Comparison of ENCODE assay signal across 19 cellular contexts in the genomic region with DNA sequence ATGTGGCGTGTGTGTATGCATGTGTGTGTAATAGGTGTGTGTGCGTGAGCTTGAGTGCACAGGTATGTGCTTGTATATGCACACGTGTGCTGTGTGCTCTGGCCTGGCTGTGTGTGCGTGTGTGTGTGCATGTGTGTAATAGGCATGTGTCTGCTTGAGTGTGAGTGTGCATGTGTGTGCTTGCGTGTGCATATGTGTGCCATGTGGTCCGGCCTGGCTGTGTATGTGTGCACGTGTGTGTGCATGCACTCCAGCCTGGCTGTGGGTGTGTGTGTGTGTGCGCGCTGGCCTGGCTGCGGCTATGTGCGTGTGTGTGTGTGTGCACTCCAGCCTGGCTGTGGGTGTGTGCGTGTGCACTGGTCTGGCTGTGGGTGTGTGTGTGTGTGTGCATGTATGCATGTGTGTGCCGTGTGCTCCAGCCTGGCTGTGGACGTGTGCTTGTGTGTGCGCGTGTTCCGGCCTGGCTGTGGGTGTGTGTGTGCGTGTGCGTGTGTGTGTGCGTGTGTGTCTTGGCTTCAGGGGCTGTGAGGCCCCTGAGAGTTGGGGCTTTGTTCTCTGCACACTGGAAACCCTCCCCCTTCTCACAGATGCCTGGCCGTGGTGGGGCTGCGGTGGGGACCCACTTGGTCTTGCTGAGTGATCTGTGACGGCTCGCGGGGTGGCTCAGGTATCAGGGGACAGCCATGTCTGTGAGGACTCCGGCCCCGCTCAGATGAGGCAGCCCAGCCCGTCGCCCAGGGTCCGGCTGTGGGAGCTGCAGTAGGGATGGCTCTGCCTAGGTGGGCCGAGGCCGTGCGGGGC. TPM values are rescaled to one million over a fixed set of nuclear protein-coding genes. Genes with fewer than 3 reads are reported as not detected.
DNase-seq lines count a peak whose midpoint lies in the region; TF ChIP-seq lines count a peak whose summit lies in the region.
"Had no signal": no experiment of that assay in that cellular context is flagged by ENCODE, and none has a peak within 500 bp of the region (broad histone marks: within the 10 kb centered on the region; RNA-seq: fewer than 3 reads in every experiment).

No MANE protein-coding gene starts in this region.

- CTCF ChIA-PET in Calu3 (lab: Charles Lee) = no interaction called here

- TF ChIP-seq CTCF in Calu3 (IDR thresholded peaks at IDR 0.05; ENCODE audit: unreplicated experiment) (no peak), endodermal cell (conservative IDR thresholded peaks at IDR 0.05) (no peak), neural progenitor cell (IDR thresholded peaks at IDR 0.05) (no peak), HFFc6 (IDR thresholded peaks at IDR 0.05) (no peak)

- DNase-seq in Calu3 (no peak), NT2/D1 (ENCODE audit: low read depth, low spot score) (no peak), endodermal cell (no peak), neural progenitor cell (ENCODE audit: low spot score) (no peak), HFFc6 (no peak), epidermal melanocyte (ENCODE audit: insufficient read length, low spot score) (no peak)
- no peak for DNase-seq in stimulated activated CD4-positive, alpha-beta T cell treated with anti-CD3 and anti-CD28 coated beads, Interleukin-2, amount 100 ng/mL, for 48 hours
- DNase-seq: activated CD4-positive, alpha-beta T cell treated with anti-CD3 and anti-CD28 coated beads, Interleukin-2, amount 50 U/mL, for 4 hours; activated naive CD4-positive, alpha-beta T cell treated with anti-CD3 and anti-CD28 coated beads, Interleukin-2, amount 50 U/mL, for 16 hours; activated T-cell treated with anti-CD3 and anti-CD28 coated beads, Interleukin-2, amount 50 U/mL, for 1 hour; cortex of kidney; NCI-H2107; NCI-H524 treated with DMSO at 0.1 percent for 48 hours; SIG-M5; T-cell; thyroid gland had no signal

- no peak overlapping the region for H3K4me3 ChIP-seq in NT2/D1 (ENCODE audit: insufficient read length, low read depth)
- no peak overlapping the region for H3K4me3 ChIP-seq in endodermal cell (ENCODE audit: low read length)
- H3K4me3 ChIP-seq in neural progenitor cell = no peak overlapping the region
- H3K4me3 ChIP-seq: right atrium auricular region, thyroid gland had no signal

- peaks cover 15% of the 10 kb centered on the region; the same call in 1 of the 2 replicates for H3K9me3 ChIP-seq in NT2/D1 (ENCODE audit: insufficient read depth, low read length)
- H3K9me3 ChIP-seq in endodermal cell (ENCODE audit: control insufficient read depth, low read length) = no peaks in the 10 kb centered on the region
- H3K9me3 ChIP-seq in neural progenitor cell (ENCODE audit: low read depth) = no peaks in the 10 kb centered on the region
- H3K9me3 ChIP-seq: right atrium auricular region, thyroid gland had no signal

- H3K9me3 Mint-ChIP-seq in Calu3 (ENCODE audit: low read depth, unreplicated experiment) (no peaks in the 10 kb centered on the region), endodermal cell (peaks cover 8% of the 10 kb centered on the region), neural progenitor cell (peaks cover 4% of the 10 kb centered on the region), HFFc6 (peaks cover 10% of the 10 kb centered on the region; the same call in 1 of the 2 replicates)
- H3K9me3 Mint-ChIP-seq: stimulated activated effector memory CD8-positive, alpha-beta T cell treated with anti-CD3 and anti-CD28 coated beads, Interleukin-12 subunit alpha, Interleukin-12 subunit beta, amount 100 ng/mL, for 72 hours; T-cell had no signal

- H3F3A ChIP-seq in neural progenitor cell (ENCODE audit: low read depth) = peaks cover 40% of the 10 kb centered on the region

- H3K79me2 ChIP-seq in neural progenitor cell (ENCODE audit: low read depth) = peaks cover 57% of the 10 kb centered on the region

- peaks cover 59% of the 10 kb centered on the region for H3K36me3 ChIP-seq in NT2/D1 (ENCODE audit: insufficient read depth, insufficient read length, low read length)
- peaks cover 21% of the 10 kb centered on the region for H3K36me3 ChIP-seq in endodermal cell (ENCODE audit: control insufficient read depth, insufficient read depth, low read length)
- H3K36me3 ChIP-seq in neural progenitor cell = no peaks in the 10 kb centered on the region

- H3K4me2 ChIP-seq in neural progenitor cell = peak overlapping the region; percentile 4

- peaks cover 6% of the 10 kb centered on the region for H3K4me1 Mint-ChIP-seq in Calu3 (ENCODE audit: low read depth, unreplicated experiment)
- H3K4me1 Mint-ChIP-seq in endodermal cell = no peaks in the 10 kb centered on the region
- H3K4me1 Mint-ChIP-seq in neural progenitor cell = peaks cover 29% of the 10 kb centered on the region
- H3K4me1 Mint-ChIP-seq in HFFc6 (ENCODE audit: low read depth) = no peaks in the 10 kb centered on the region

- H2AFZ ChIP-seq in neural progenitor cell (replicated peaks) = no peak overlapping the region

- H3K4me3 Mint-ChIP-seq in Calu3 (ENCODE audit: low read depth, unreplicated experiment) (no peak overlapping the region), endodermal cell (no peak overlapping the region), neural progenitor cell (peak overlapping the region; percentile 12), HFFc6 (no peak overlapping the region)
- H3K4me3 Mint-ChIP-seq: stimulated activated effector memory CD8-positive, alpha-beta T cell treated with anti-CD3 and anti-CD28 coated beads, Interleukin-12 subunit alpha, Interleukin-12 subunit beta, amount 100 ng/mL, for 72 hours had no signal

- H3K27ac ChIP-seq in endodermal cell (ENCODE audit: low read depth, low read length) = peak overlapping the region; percentile 89
- H3K27ac ChIP-seq in neural progenitor cell = peak overlapping the region; percentile 78
- H3K27ac ChIP-seq: epithelial cell of prostate, right atrium auricular region, thyroid gland had no signal

- H3K36me3 Mint-ChIP-seq in Calu3 (ENCODE audit: insufficient read depth, unreplicated experiment) (peaks cover 7% of the 10 kb centered on the region), endodermal cell (ENCODE audit: low read depth) (peaks cover 23% of the 10 kb centered on the region), neural progenitor cell (peaks cover 6% of the 10 kb centered on the region), HFFc6 (ENCODE audit: low read depth) (peaks cover 11% of the 10 kb centered on the region)
- H3K36me3 Mint-ChIP-seq: stimulated activated effector memory CD8-positive, alpha-beta T cell treated with anti-CD3 and anti-CD28 coated beads, Interleukin-12 subunit alpha, Interleukin-12 subunit beta, amount 100 ng/mL, for 72 hours had no signal

- H4K20me1 ChIP-seq in neural progenitor cell (ENCODE audit: low read depth) = peaks cover 49% of the 10 kb centered on the region

- H3K9ac ChIP-seq in NT2/D1 (ENCODE audit: insufficient read length, low read depth) (peak overlapping the region; percentile 57), endodermal cell (ENCODE audit: extremely low read depth, low read length, poor library complexity, severe bottlenecking) (no peak overlapping the region), neural progenitor cell (no peak overlapping the region)

- intact Hi-C loops in Calu3 (cut with micrococcal nuclease; ENCODE audit: unreplicated experiment) = no loop called here

- 92% methylated on average over 15 to 31 of the region's 33 CpGs for WGBS in endodermal cell (ENCODE audit: insufficient coverage in 1 of 2, insufficient read length in 1 of 2), 2 experiments

- H3K4me1 ChIP-seq in NT2/D1 (ENCODE audit: insufficient read depth, insufficient read length) (peaks cover 26% of the 10 kb centered on the region), endodermal cell (ENCODE audit: control insufficient read depth, insufficient read depth, low read length) (no peaks in the 10 kb centered on the region), neural progenitor cell (peaks cover 9% of the 10 kb centered on the region)

- H3K27me3 ChIP-seq in NT2/D1 (ENCODE audit: insufficient read depth, insufficient read length) (no peaks in the 10 kb centered on the region), endodermal cell (ENCODE audit: control insufficient read depth, insufficient read depth, low read length, poor library complexity, severe bottlenecking) (no peaks in the 10 kb centered on the region), neural progenitor cell (no peaks in the 10 kb centered on the region)
- H3K27me3 ChIP-seq: right atrium auricular region, thyroid gland had no signal

- no peaks in the 10 kb centered on the region for H3K27me3 Mint-ChIP-seq in Calu3 (ENCODE audit: unreplicated experiment)
- H3K27me3 Mint-ChIP-seq in endodermal cell (ENCODE audit: insufficient read depth) = no peaks in the 10 kb centered on the region
- H3K27me3 Mint-ChIP-seq in neural progenitor cell (ENCODE audit: insufficient read depth, low read depth) = peaks cover 2% of the 10 kb centered on the region
- peaks cover 2% of the 10 kb centered on the region; the same call in 1 of the 2 replicates for H3K27me3 Mint-ChIP-seq in HFFc6 (ENCODE audit: insufficient read depth)
- H3K27me3 Mint-ChIP-seq: T-cell had no signal

- H3K27ac Mint-ChIP-seq in Calu3 (ENCODE audit: unreplicated experiment) (peak overlapping the region; percentile 26), endodermal cell (peak overlapping the region; percentile 22), neural progenitor cell (peak overlapping the region; percentile 28), HFFc6 (no peak overlapping the region; the same call in 1 of the 2 replicates)

- BruUV-seq in Calu3 (replicated peaks; lab: Mats Ljungman, UMichigan) = no TSS peak

RNA-seq across cellular contexts. Expression of a gene that starts 8.2 kb away (rescaled TPM):
- 56.0 and 59.3 TPM in 2 replicates for total RNA-seq in Calu3 (2022)
- total RNA-seq in endodermal cell = 100 to 1,000 TPM; 115 to 118 TPM
- 88.6 TPM for polyA plus RNA-seq in endodermal cell (2013, experiment 1 of 2)
- 73.4 TPM for polyA plus RNA-seq in endodermal cell (2013, experiment 2 of 2)
- total RNA-seq in neural progenitor cell (ENCODE audit: low replicate concordance) = 20.7 and 90.9 TPM in 2 replicates
- total RNA-seq in HFFc6 (2021; fragmentation: NEBNext Ultra II Directional; extraction: Animal tissue kit (Norgen Biotek cat#: 25700)) = 10 to 100 TPM; 32.9 to 41.8 (median 33.9) TPM

RNA-seq across cellular contexts. Expression of a gene that starts 8.3 kb away (rescaled TPM):
- 71.5 and 93.0 TPM in 2 replicates for total RNA-seq in Calu3 (2022)
- total RNA-seq in endodermal cell = 100 to 1,000 TPM; 141 to 149 TPM
- polyA plus RNA-seq in endodermal cell (2013, experiment 1 of 2) = 215 TPM
- polyA plus RNA-seq in endodermal cell (2013, experiment 2 of 2) = 206 TPM
- 183 and 317 TPM in 2 replicates for total RNA-seq in neural progenitor cell (ENCODE audit: low replicate concordance)
- total RNA-seq in HFFc6 (2021; fragmentation: NEBNext Ultra II Directional; extraction: Animal tissue kit (Norgen Biotek cat#: 25700)) = 100 to 1,000 TPM in 5 of 6 experiments, 10 to 100 TPM in 1; 92.1 to 137 (median 118) TPM

RNA-seq across cellular contexts. Expression of a gene that starts 23.3 kb away (rescaled TPM):
- total RNA-seq in Calu3 (2022) = not detected in 2 replicates
- 1 to 10 TPM in 1 of 2 donors, under 1 TPM in 1; 0.73 to 1.2 TPM for total RNA-seq in endodermal cell
- polyA plus RNA-seq in endodermal cell (2013, experiment 1 of 2) = 1.2 TPM
- polyA plus RNA-seq in endodermal cell (2013, experiment 2 of 2) = 1.2 TPM
- total RNA-seq in neural progenitor cell (ENCODE audit: low replicate concordance) = 0.40 TPM in 1 of 2 replicates, not detected in the other
- not detected for total RNA-seq in HFFc6 (2021; fragmentation: NEBNext Ultra II Directional; extraction: Animal tissue kit (Norgen Biotek cat#: 25700))
- total RNA-seq: right atrium auricular region, T-cell had no signal

RNA-seq across cellular contexts. Expression of a gene that starts 28.8 kb away (rescaled TPM):
- not detected in 2 replicates for total RNA-seq in Calu3 (2022)
- total RNA-seq in endodermal cell = 1 to 10 TPM in 1 of 2 donors, under 1 TPM in 1; 0.20 to 1.0 TPM
- 2.3 TPM for polyA plus RNA-seq in endodermal cell (2013, experiment 1 of 2)
- polyA plus RNA-seq in endodermal cell (2013, experiment 2 of 2) = 1.9 TPM
- 1.5 TPM in 1 of 2 replicates, not detected in the other for total RNA-seq in neural progenitor cell (ENCODE audit: low replicate concordance)
- not detected for total RNA-seq in HFFc6 (2021; fragmentation: NEBNext Ultra II Directional; extraction: Animal tissue kit (Norgen Biotek cat#: 25700))
- total RNA-seq: right atrium auricular region had no signal

RNA-seq across cellular contexts. Expression of a gene that starts 54.8 kb away (rescaled TPM):
- not detected in 2 replicates for total RNA-seq in Calu3 (2022)
- not detected for total RNA-seq in endodermal cell
- not detected for polyA plus RNA-seq in endodermal cell (2013, experiment 1 of 2)
- 0.08 TPM for polyA plus RNA-seq in endodermal cell (2013, experiment 2 of 2)
- total RNA-seq in neural progenitor cell (ENCODE audit: low replicate concordance) = not detected in 2 replicates
- under 1 TPM; 0.07 to 0.53 (median 0.36) TPM for total RNA-seq in HFFc6 (2021; fragmentation: NEBNext Ultra II Directional; extraction: Animal tissue kit (Norgen Biotek cat#: 25700))
